8 cellular contexts compared by ENCODE assay signal in genomic region chr3:159326998-159327397, GRCh38.
"Had no signal": no experiment of that assay in that cellular context is flagged by ENCODE, and none has a peak within 500 bp of the region (broad histone marks: within the 10 kb centered on the region; RNA-seq: fewer than 3 reads in every experiment).

No MANE protein-coding gene starts in this region.

- H3K4me3 ChIP-seq: GM12878 had no signal

- DNase-seq: GDM1, GF-D8 had no signal

- ATAC-seq: GM12878 had no signal

- FAIRE-seq: G401.6, GM12878, GM12891, GM12892, GM18507, GM19239 had no signal
